In genomic region chr9:74078647-74079046, GRCh38 we compare ENCODE assay signal across 1 cellular context.
A peak's percentile ranks its signal among the peaks of the same experiment; 100 is the strongest.
TF ChIP-seq lines count a peak whose summit lies in the region.

No MANE protein-coding gene starts in this region.

TF ChIP-seq in GM23338, 12 proteins besides CTCF, POLR2A, EP300 and RAD21 (continued from another document):
- TF ChIP-seq ZNF462 (CRISPR knock-in tag; IDR thresholded peaks at IDR 0.05) = peak; percentile 58
- TF ChIP-seq EZH2phosphoT487 (IDR thresholded peaks at IDR 0.05; ENCODE audit: unreplicated experiment) = no peak
- TF ChIP-seq ETS1 (IDR thresholded peaks at IDR 0.05) = no peak
TF ChIP-seq in GM23338: peak in this region for 1.
